23 cellular contexts compared by ENCODE assay signal in genomic region chr4:87716350-87717041, GRCh38.
A peak's percentile ranks its signal among the peaks of the same experiment; 100 is the strongest.
DNase-seq lines count a peak whose midpoint lies in the region; ATAC-seq and TF ChIP-seq lines count a peak whose summit lies in the region.
"Had no signal": no experiment of that assay in that cellular context is flagged by ENCODE, and none has a peak within 500 bp of the region (broad histone marks: within the 10 kb centered on the region; RNA-seq: fewer than 3 reads in every experiment).

No MANE protein-coding gene starts in this region.

- no peak overlapping the region for H3K14ac ChIP-seq in mesenchymal stem cell (ENCODE audit: low read length in 2 of 2)
- no peak overlapping the region for H3K14ac ChIP-seq in neuronal stem cell (ENCODE audit: low read length)

- H2AFZ ChIP-seq in PC-3 (ENCODE audit: low read length) (no peak overlapping the region), mesenchymal stem cell (ENCODE audit: low read depth, low read length) (no peak overlapping the region), Karpas-422 (ENCODE audit: low read length) (no peak overlapping the region), neuronal stem cell (ENCODE audit: low read length) (no peak overlapping the region)

- no peak overlapping the region for H3K18ac ChIP-seq in mesenchymal stem cell (ENCODE audit: low read depth in 1 of 2, low read length in 2 of 2)
- no peak overlapping the region for H3K18ac ChIP-seq in neuronal stem cell (ENCODE audit: low read length)

- no peak for TF ChIP-seq CTCF in PC-3 (conservative IDR thresholded peaks at IDR 0.05; ENCODE audit: low read depth, low read length)
- TF ChIP-seq CTCF in fibroblast of villous mesenchyme (IDR thresholded peaks at IDR 0.05; ENCODE audit: insufficient read depth, low read depth, low read length): no peak

- H3K4ac ChIP-seq in mesenchymal stem cell (ENCODE audit: low read depth in 1 of 2, low read length in 2 of 2): no peak overlapping the region
- H3K4ac ChIP-seq in neuronal stem cell (ENCODE audit: low read length): no peak overlapping the region

- H2BK5ac ChIP-seq in mesenchymal stem cell (ENCODE audit: low read depth, low read length, poor library complexity, severe bottlenecking): no peak overlapping the region
- no peak overlapping the region for H2BK5ac ChIP-seq in neuronal stem cell (ENCODE audit: low read length)

- H2AK5ac ChIP-seq in mesenchymal stem cell (ENCODE audit: low read length, severe bottlenecking) (no peak overlapping the region), neuronal stem cell (ENCODE audit: low read depth, low read length) (no peak overlapping the region)

- intact Hi-C loops in PC-3 (cut with micrococcal nuclease): no loop called here

- no peaks in the 10 kb centered on the region for H3K4me1 ChIP-seq in PC-3 (ENCODE audit: insufficient read depth, low read length)
- no peaks in the 10 kb centered on the region for H3K4me1 ChIP-seq in mesenchymal stem cell (ENCODE audit: control insufficient read depth, insufficient read depth, low read depth, low read length)
- H3K4me1 ChIP-seq in Karpas-422 (ENCODE audit: low read length): no peaks in the 10 kb centered on the region
- H3K4me1 ChIP-seq in neuronal stem cell (ENCODE audit: control insufficient read depth in 2 of 2, insufficient read depth in 1 of 2, low read depth in 1 of 2, low read length in 2 of 2): peaks cover 0 to 2% of the 10 kb centered on the region in 2 donors
- H3K4me1 ChIP-seq: A549, SJCRH30, transverse colon had no signal

- H3F3A ChIP-seq in PC-3 (ENCODE audit: low read length, unreplicated experiment): no peaks in the 10 kb centered on the region

- H2BK120ac ChIP-seq in mesenchymal stem cell (ENCODE audit: low read depth, low read length): no peak overlapping the region
- H2BK120ac ChIP-seq in neuronal stem cell (ENCODE audit: low read depth, low read length): no peak overlapping the region

- ATAC-seq in PC-3 (no peak), GM21381 (IDR thresholded peaks at IDR 0.05; ENCODE audit: unreplicated experiment) (no peak)
- ATAC-seq: A549; naive thymus-derived CD4-positive, alpha-beta T cell; Panc1 had no signal

- H3K9me2 ChIP-seq in PC-3 (replicated peaks; ENCODE audit: low read length) (no peaks in the 10 kb centered on the region), Karpas-422 (replicated peaks; ENCODE audit: insufficient read depth, low read length) (no peaks in the 10 kb centered on the region)

- H4K20me1 ChIP-seq in PC-3 (ENCODE audit: low read length) (no peaks in the 10 kb centered on the region), Karpas-422 (ENCODE audit: insufficient read depth, low read depth, low read length) (no peaks in the 10 kb centered on the region)

- H3K9ac ChIP-seq in PC-3 (ENCODE audit: low read length) (no peak overlapping the region), mesenchymal stem cell (ENCODE audit: low read length) (peak overlapping the region; percentile 74), Karpas-422 (ENCODE audit: low read length) (no peak overlapping the region), neuronal stem cell (ENCODE audit: low read depth, low read length, poor library complexity) (no peak overlapping the region)

- CTCF ChIA-PET in PC-3 (lab: Charles Lee): interaction anchor here (0.6 kb wide), 1 partner anchor 102 kb away, joined by 3 read pairs; no protein-coding TSS in a partner anchor

- H3K9me3 ChIP-seq in PC-3 (ENCODE audit: low read length) (no peaks in the 10 kb centered on the region), mesenchymal stem cell (ENCODE audit: control insufficient read depth, low read length) (no peaks in the 10 kb centered on the region), Karpas-422 (ENCODE audit: low read length) (no peaks in the 10 kb centered on the region), neuronal stem cell (replicated peaks in 1 of 2; ENCODE audit: control insufficient read depth in 2 of 2, insufficient read depth in 1 of 2, low read depth in 1 of 2, low read length in 2 of 2) (no peaks in the 10 kb centered on the region)
- H3K9me3 ChIP-seq: A549, SJCRH30, transverse colon had no signal

- no peaks in the 10 kb centered on the region for H3K27me3 ChIP-seq in PC-3 (ENCODE audit: low read length)
- peaks cover 0 to 7% of the 10 kb centered on the region in 2 experiments for H3K27me3 ChIP-seq in mesenchymal stem cell (ENCODE audit: control insufficient read depth in 1 of 2, insufficient read depth in 1 of 2, low read length in 2 of 2)
- H3K27me3 ChIP-seq in Karpas-422 (ENCODE audit: low read length): no peaks in the 10 kb centered on the region
- H3K27me3 ChIP-seq in neuronal stem cell (ENCODE audit: control insufficient read depth in 3 of 3, insufficient read depth in 3 of 3, low read depth in 1 of 3, low read length in 3 of 3): no peaks in the 10 kb centered on the region
- H3K27me3 ChIP-seq: SJCRH30, transverse colon had no signal

- H3K23ac ChIP-seq in mesenchymal stem cell (ENCODE audit: low read length in 2 of 2) (no peak overlapping the region), neuronal stem cell (ENCODE audit: low read depth, low read length, poor library complexity) (no peak overlapping the region)

- in situ Hi-C loops in G401 (cut with HindIII; ENCODE audit: low sequenced_read_pairs): no loop called here

- POLR2A ChIA-PET in PC-3 (lab: Charles Lee; ENCODE audit: unreplicated experiment): no interaction called here

- H3K36me3 ChIP-seq in PC-3 (ENCODE audit: low read depth, low read length) (no peaks in the 10 kb centered on the region), mesenchymal stem cell (ENCODE audit: control insufficient read depth in 1 of 2, insufficient read depth in 2 of 2, low read depth in 1 of 2, low read length in 2 of 2) (no peaks in the 10 kb centered on the region), Karpas-422 (ENCODE audit: insufficient read depth, low read length) (no peaks in the 10 kb centered on the region), neuronal stem cell (replicated peaks in 1 of 2; ENCODE audit: control insufficient read depth in 2 of 2, insufficient read depth in 2 of 2, low read length in 2 of 2) (no peaks in the 10 kb centered on the region)
- H3K36me3 ChIP-seq: SJCRH30, transverse colon had no signal

- H3K79me2 ChIP-seq in PC-3 (ENCODE audit: low read length) (no peaks in the 10 kb centered on the region), Karpas-422 (ENCODE audit: low read length) (no peaks in the 10 kb centered on the region)

- no peak overlapping the region for H3K27ac ChIP-seq in PC-3 (ENCODE audit: low read length)
- no peak overlapping the region for H3K27ac ChIP-seq in mesenchymal stem cell (ENCODE audit: low read length, poor library complexity, severe bottlenecking)
- H3K27ac ChIP-seq in Karpas-422 (ENCODE audit: low read length): no peak overlapping the region
- H3K27ac ChIP-seq in neuronal stem cell (replicated peaks; ENCODE audit: low read length): no peak overlapping the region
- H3K27ac ChIP-seq: A549, HL-60, SJCRH30, transverse colon had no signal

- no peak overlapping the region for H2BK12ac ChIP-seq in mesenchymal stem cell (ENCODE audit: low read length in 2 of 2)
- no peak overlapping the region for H2BK12ac ChIP-seq in neuronal stem cell (ENCODE audit: low read length)

- DNase-seq in PC-3 (peak; percentile 15), fibroblast of villous mesenchyme (ENCODE audit: low read depth) (peak; percentile 34), mesenchymal stem cell (no peak), skeletal muscle cell (ENCODE audit: low read depth) (peak; percentile 67), Karpas-422 (no peak), neuronal stem cell (ENCODE audit: low spot score) (no peak), G401 (ENCODE audit: low spot score) (no peak)
- DNase-seq: activated CD4-positive, alpha-beta T cell treated with anti-CD3 and anti-CD28 coated beads for 4 hours; activated naive CD4-positive, alpha-beta T cell treated with anti-CD3 and anti-CD28 coated beads, Interleukin-2, amount 50 U/mL, for 16 hours; central memory CD4-positive, alpha-beta T cell; GOT3; kidney glomerular epithelial cell; mesendoderm; naive thymus-derived CD4-positive, alpha-beta T cell; NCI-H1417 treated with DMSO at 0.1 percent for 48 hours; SJCRH30; stimulated activated naive CD4-positive, alpha-beta T cell; transverse colon had no signal

- 89% methylated on average over 4 of the region's 5 CpGs for WGBS in mesenchymal stem cell
- WGBS in neuronal stem cell (ENCODE audit: extremely low coverage in 2 of 2, insufficient read length in 2 of 2, insufficient replicate concordance in 1 of 2), 2 donors: no CpG with 5 or more reads among the region's 5 CpGs

- H4K91ac ChIP-seq in mesenchymal stem cell (ENCODE audit: low read length) (no peak overlapping the region), neuronal stem cell (ENCODE audit: low read depth, low read length, poor library complexity) (no peak overlapping the region)

- H4K8ac ChIP-seq in mesenchymal stem cell (ENCODE audit: low read length) (no peak overlapping the region), neuronal stem cell (ENCODE audit: low read depth, low read length) (no peak overlapping the region)

- no peak overlapping the region for H3K4me2 ChIP-seq in PC-3 (ENCODE audit: low read length)
- H3K4me2 ChIP-seq in mesenchymal stem cell (ENCODE audit: low read length, poor library complexity, severe bottlenecking): no peak overlapping the region
- no peak overlapping the region for H3K4me2 ChIP-seq in Karpas-422 (ENCODE audit: low read depth, low read length, poor library complexity, severe bottlenecking)
- H3K4me2 ChIP-seq in neuronal stem cell (ENCODE audit: insufficient read depth, low read length, poor library complexity, severe bottlenecking): no peak overlapping the region
- H3K4me2 ChIP-seq: A549, smooth muscle cell had no signal

- H3K79me1 ChIP-seq in mesenchymal stem cell (replicated peaks; ENCODE audit: low read length, poor library complexity, severe bottlenecking): no peaks in the 10 kb centered on the region
- H3K79me1 ChIP-seq in neuronal stem cell (ENCODE audit: low read depth, low read length): no peaks in the 10 kb centered on the region

- H2BK15ac ChIP-seq in mesenchymal stem cell (ENCODE audit: low read depth, poor library complexity, severe bottlenecking) (no peak overlapping the region), neuronal stem cell (ENCODE audit: low read length) (no peak overlapping the region)

- BruUV-seq in PC-3 (replicated peaks; lab: Mats Ljungman, UMichigan): no TSS peak

- no peak overlapping the region for H3K4me3 ChIP-seq in PC-3 (ENCODE audit: low read length)
- H3K4me3 ChIP-seq in fibroblast of villous mesenchyme (ENCODE audit: low read depth, low read length): no peak overlapping the region
- no peak overlapping the region for H3K4me3 ChIP-seq in mesenchymal stem cell (ENCODE audit: insufficient read depth in 1 of 2, low read depth in 1 of 2, low read length in 2 of 2)
- H3K4me3 ChIP-seq in skeletal muscle cell (ENCODE audit: low read depth, low read length): no peak overlapping the region
- no peak overlapping the region for H3K4me3 ChIP-seq in Karpas-422 (ENCODE audit: low read length)
- H3K4me3 ChIP-seq in neuronal stem cell (ENCODE audit: low read length in 2 of 2): no peak overlapping the region
- H3K4me3 ChIP-seq: A549, SJCRH30, smooth muscle cell, transverse colon had no signal

Comparison
In these comparisons a context has a peak if more than half of its experiments do, and no peak if none do; other contexts are left out.
1. DNase-seq: peak in PC-3 (single experiment), fibroblast of villous mesenchyme (single experiment) and skeletal muscle cell (single experiment); none in mesenchymal stem cell (single experiment), Karpas-422 (single experiment), neuronal stem cell (single experiment) and G401 (single experiment).